18 cellular contexts compared by ENCODE assay signal in genomic region chr3:17115186-17115585, GRCh38.
DNase-seq lines count a peak whose midpoint lies in the region; ATAC-seq, FAIRE-seq and TF ChIP-seq lines count a peak whose summit lies in the region.
"Had no signal": no experiment of that assay in that cellular context is flagged by ENCODE, and none has a peak within 500 bp of the region (broad histone marks: within the 10 kb centered on the region; RNA-seq: fewer than 3 reads in every experiment).

No MANE protein-coding gene starts in this region.

- H3K4me3 ChIP-seq in bronchial epithelial cell (ENCODE audit: low read depth, low read length) (no peak overlapping the region), kidney epithelial cell (ENCODE audit: low read depth, low read length) (no peak overlapping the region), lower lobe of right lung (no peak overlapping the region), body of pancreas (no peak overlapping the region)
- H3K4me3 ChIP-seq: SJCRH30 had no signal

- peaks cover 6% of the 10 kb centered on the region for H3K36me3 Mint-ChIP-seq in endothelial cell (ENCODE audit: low read depth, unreplicated experiment)
- H3K36me3 Mint-ChIP-seq: CD14-positive monocyte had no signal

- no peak for FAIRE-seq in bronchial epithelial cell (lab: Jason Lieb, UNC)

- H3K27me3 ChIP-seq in bronchial epithelial cell (ENCODE audit: control insufficient read depth, insufficient read depth, low read length) (no peaks in the 10 kb centered on the region), kidney epithelial cell (ENCODE audit: control insufficient read depth, insufficient read depth, low read length) (no peaks in the 10 kb centered on the region), lower lobe of right lung (ENCODE audit: low read depth) (no peaks in the 10 kb centered on the region), body of pancreas (no peaks in the 10 kb centered on the region)
- H3K27me3 ChIP-seq: SJCRH30 had no signal

- H3K36me3 ChIP-seq in bronchial epithelial cell (ENCODE audit: control insufficient read depth, insufficient read depth, low read length) (no peaks in the 10 kb centered on the region), kidney epithelial cell (ENCODE audit: control insufficient read depth, insufficient read depth, low read length) (no peaks in the 10 kb centered on the region), lower lobe of right lung (no peaks in the 10 kb centered on the region), body of pancreas (replicated peaks in 1 of 2; ENCODE audit: insufficient read depth in 1 of 2, low read depth in 2 of 2) (no peaks in the 10 kb centered on the region)
- H3K36me3 ChIP-seq: SJCRH30 had no signal

- no peak for TF ChIP-seq POLR2A in body of pancreas (IDR thresholded peaks at IDR 0.05)

- peak; percentile 6 for DNase-seq in EH (ENCODE audit: low read depth)
- DNase-seq in RKO (ENCODE audit: low spot score), result peak; percentile 43
- peak; percentile 11 for DNase-seq in bronchial epithelial cell (ENCODE audit: low read depth)
- peak; percentile 16 for DNase-seq in kidney epithelial cell (ENCODE audit: low read depth)
- DNase-seq in lower lobe of right lung, result no peak
- DNase-seq in endothelial cell (ENCODE audit: low spot score), result no peak
- DNase-seq in body of pancreas, result no peak
- DNase-seq: AML-193, COR-L47, H9, MV-4-11, NCI-H1417, NCI-H187 treated with DMSO at 0.1 percent for 48 hours, NCI-H69, RPMI8226, SJCRH30 had no signal

- intact Hi-C loops in lower lobe of right lung (cut with DNase I) (no loop called here), body of pancreas (cut with DNase I) (no loop called here)

- H3K27ac ChIP-seq in lower lobe of right lung (no peak overlapping the region), body of pancreas (no peak overlapping the region)
- H3K27ac ChIP-seq: SJCRH30 had no signal

- H3K9me3 ChIP-seq in lower lobe of right lung (no peaks in the 10 kb centered on the region), body of pancreas (no peaks in the 10 kb centered on the region)
- H3K9me3 ChIP-seq: SJCRH30 had no signal

- no peak overlapping the region for H3K4me3 Mint-ChIP-seq in endothelial cell (ENCODE audit: unreplicated experiment)
- H3K4me3 Mint-ChIP-seq: CD14-positive monocyte, H9 had no signal

- no peaks in the 10 kb centered on the region for H3K9me3 Mint-ChIP-seq in endothelial cell (ENCODE audit: unreplicated experiment)
- H3K9me3 Mint-ChIP-seq: H9 had no signal

- no peak for ATAC-seq in HG03442 (IDR thresholded peaks at IDR 0.05; ENCODE audit: unreplicated experiment)
- ATAC-seq in lower lobe of right lung, result no peak
- ATAC-seq in body of pancreas, result no peak

- TF ChIP-seq CTCF in bronchial epithelial cell (IDR thresholded peaks at IDR 0.05; ENCODE audit: insufficient read depth, low read length, severe bottlenecking), result no peak
- TF ChIP-seq CTCF in kidney epithelial cell (IDR thresholded peaks at IDR 0.05; ENCODE audit: insufficient read depth, low read length, poor library complexity, severe bottlenecking), result no peak
- TF ChIP-seq CTCF in lower lobe of right lung (IDR thresholded peaks at IDR 0.05), result no peak
- no peak for TF ChIP-seq CTCF in endothelial cell (IDR thresholded peaks at IDR 0.05; ENCODE audit: unreplicated experiment)
- TF ChIP-seq CTCF in body of pancreas (IDR thresholded peaks at IDR 0.05), result no peak

- WGBS in body of pancreas, 2 donors, result 89 to 97% methylated on average over 3 of the region's 3 CpGs

- H3K27me3 Mint-ChIP-seq in endothelial cell (ENCODE audit: unreplicated experiment), result peaks cover 6% of the 10 kb centered on the region

- H3K4me1 Mint-ChIP-seq in endothelial cell (ENCODE audit: unreplicated experiment), result no peaks in the 10 kb centered on the region
- H3K4me1 Mint-ChIP-seq: H9 had no signal

- H3K4me1 ChIP-seq in lower lobe of right lung (no peaks in the 10 kb centered on the region), body of pancreas (no peaks in the 10 kb centered on the region)
- H3K4me1 ChIP-seq: SJCRH30 had no signal

- no peak overlapping the region for H3K27ac Mint-ChIP-seq in endothelial cell (ENCODE audit: unreplicated experiment)
- H3K27ac Mint-ChIP-seq: H9 had no signal

Comparison
In these comparisons a context has a peak if more than half of its experiments do, and no peak if none do; other contexts are left out.
1. DNase-seq: peak in EH (single experiment), RKO (single experiment), bronchial epithelial cell (single experiment) and kidney epithelial cell (single experiment); none in lower lobe of right lung (single experiment), endothelial cell (single experiment) and body of pancreas (0 of 4).